In the genomic region with DNA sequence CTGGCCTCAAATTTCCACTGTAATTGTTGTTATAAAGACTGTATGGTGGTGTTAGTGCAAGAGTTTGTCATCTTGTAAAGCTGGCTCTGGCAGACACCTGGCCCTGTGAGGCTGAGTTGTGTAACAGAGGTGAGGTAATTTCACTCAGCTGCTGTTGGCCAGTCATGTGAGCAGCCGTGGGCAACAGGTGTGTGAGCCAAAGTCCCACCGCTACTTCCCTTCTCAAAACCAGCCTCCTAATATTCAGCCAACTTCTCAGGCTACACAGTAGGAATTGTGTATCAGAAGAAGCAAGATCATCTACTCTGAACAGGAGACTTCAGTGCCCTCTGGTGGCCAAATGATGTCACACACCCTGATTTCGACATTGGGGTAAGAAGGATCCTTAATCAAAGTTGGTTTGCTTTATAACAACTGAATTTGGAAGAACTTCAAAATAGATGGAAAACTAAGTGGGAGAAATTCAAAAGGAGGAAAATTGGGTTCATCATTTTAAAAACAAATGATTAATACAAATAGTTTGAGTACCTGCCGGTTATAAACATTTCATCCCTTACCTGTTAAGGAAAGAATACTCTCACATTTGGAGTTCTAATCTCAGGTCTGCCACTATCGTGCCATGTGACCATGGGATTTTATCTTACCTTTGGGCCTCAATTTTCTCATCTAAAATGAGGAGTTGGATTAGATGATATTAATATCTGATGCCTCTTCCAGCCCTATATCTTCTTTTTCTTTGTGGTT, we compare ENCODE assay signal across 1 cellular context.
TF ChIP-seq lines count a peak whose summit lies in the region.

No MANE protein-coding gene starts in this region.

TF ChIP-seq in K562, 482 proteins besides CTCF, POLR2A, EP300 and RAD21 (continued from another document):
- TF ChIP-seq, protein P1, sequence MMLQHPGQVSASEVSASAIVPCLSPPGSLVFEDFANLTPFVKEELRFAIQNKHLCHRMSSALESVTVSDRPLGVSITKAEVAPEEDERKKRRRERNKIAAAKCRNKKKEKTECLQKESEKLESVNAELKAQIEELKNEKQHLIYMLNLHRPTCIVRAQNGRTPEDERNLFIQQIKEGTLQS (IDR thresholded peaks at IDR 0.05): peak; percentile 52; the same call in 1 of the 2 replicates
- TF ChIP-seq, protein P1 (CRISPR knock-in tag; conservative IDR thresholded peaks at IDR 0.05): no peak
- TF ChIP-seq JUN (IDR thresholded peaks at IDR 0.05; ENCODE audit: borderline replicate concordance, low read depth, low read length): peak; percentile 45; the same call in 1 of the 2 replicates
- TF ChIP-seq JUN (CRISPR knock-in tag; IDR thresholded peaks at IDR 0.05; ENCODE audit: borderline replicate concordance): no peak
- TF ChIP-seq TBL1XR1 (IDR thresholded peaks at IDR 0.05; ENCODE audit: low read length in 2 of 2): peak in 1 of 2 experiments; percentile 40; a peak in 1 of 4 replicates
- TF ChIP-seq CEBPB (tag; IDR thresholded peaks at IDR 0.05): peak; percentile 94
- peak; percentile 30; the same call in 1 of the 2 replicates for TF ChIP-seq LCOR (CRISPR knock-in tag; IDR thresholded peaks at IDR 0.05)
- TF ChIP-seq BHLHE40 (IDR thresholded peaks at IDR 0.05; ENCODE audit: low read length): 0 out of 2 replicates have a peak, but pooled peaks have one; percentile 25
- TF ChIP-seq SP1 (CRISPR knock-in tag; IDR thresholded peaks at IDR 0.05): 0 out of 2 replicates have a peak, but pooled peaks have one; percentile 11
- TF ChIP-seq EWSR1 (IDR thresholded peaks at IDR 0.05; ENCODE audit: borderline replicate concordance, low read depth, partially characterized antibody): no peak
- TF ChIP-seq, protein P2, sequence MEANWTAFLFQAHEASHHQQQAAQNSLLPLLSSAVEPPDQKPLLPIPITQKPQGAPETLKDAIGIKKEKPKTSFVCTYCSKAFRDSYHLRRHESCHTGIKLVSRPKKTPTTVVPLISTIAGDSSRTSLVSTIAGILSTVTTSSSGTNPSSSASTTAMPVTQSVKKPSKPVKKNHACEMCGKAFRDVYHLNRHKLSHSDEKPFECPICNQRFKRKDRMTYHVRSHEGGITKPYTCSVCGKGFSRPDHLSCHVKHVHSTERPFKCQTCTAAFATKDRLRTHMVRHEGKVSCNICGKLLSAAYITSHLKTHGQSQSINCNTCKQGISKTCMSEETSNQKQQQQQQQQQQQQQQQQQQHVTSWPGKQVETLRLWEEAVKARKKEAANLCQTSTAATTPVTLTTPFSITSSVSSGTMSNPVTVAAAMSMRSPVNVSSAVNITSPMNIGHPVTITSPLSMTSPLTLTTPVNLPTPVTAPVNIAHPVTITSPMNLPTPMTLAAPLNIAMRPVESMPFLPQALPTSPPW (CRISPR knock-in tag; IDR thresholded peaks at IDR 0.05): no peak
- peak; percentile 50; the same call in 1 of the 2 replicates for TF ChIP-seq RAD51 (IDR thresholded peaks at IDR 0.05; ENCODE audit: borderline replicate concordance, low read depth)
- TF ChIP-seq, protein P3, sequence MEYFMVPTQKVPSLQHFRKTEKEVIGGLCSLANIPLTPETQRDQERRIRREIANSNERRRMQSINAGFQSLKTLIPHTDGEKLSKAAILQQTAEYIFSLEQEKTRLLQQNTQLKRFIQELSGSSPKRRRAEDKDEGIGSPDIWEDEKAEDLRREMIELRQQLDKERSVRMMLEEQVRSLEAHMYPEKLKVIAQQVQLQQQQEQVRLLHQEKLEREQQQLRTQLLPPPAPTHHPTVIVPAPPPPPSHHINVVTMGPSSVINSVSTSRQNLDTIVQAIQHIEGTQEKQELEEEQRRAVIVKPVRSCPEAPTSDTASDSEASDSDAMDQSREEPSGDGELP (CRISPR knock-in tag; IDR thresholded peaks at IDR 0.05; ENCODE audit: borderline replicate concordance): 0 out of 2 replicates have a peak, but pooled peaks have one; percentile 29
- TF ChIP-seq ATF1 (CRISPR knock-in tag; IDR thresholded peaks at IDR 0.05): no peak
- peak; percentile 25; the same call in 1 of the 2 replicates for TF ChIP-seq ATF1 (tag; IDR thresholded peaks at IDR 0.05)
- TF ChIP-seq MAFF (IDR thresholded peaks at IDR 0.05; ENCODE audit: low read length): 0 out of 2 replicates have a peak, but pooled peaks have one; percentile 5
- 0 out of 2 replicates have a peak, but pooled peaks have one; percentile 35 for TF ChIP-seq MXI1 (IDR thresholded peaks at IDR 0.05; ENCODE audit: low read depth, low read length)
- 0 out of 2 replicates have a peak, but pooled peaks have one; percentile 33 for TF ChIP-seq CTBP1 (IDR thresholded peaks at IDR 0.05; ENCODE audit: borderline replicate concordance)
- TF ChIP-seq, protein P4, sequence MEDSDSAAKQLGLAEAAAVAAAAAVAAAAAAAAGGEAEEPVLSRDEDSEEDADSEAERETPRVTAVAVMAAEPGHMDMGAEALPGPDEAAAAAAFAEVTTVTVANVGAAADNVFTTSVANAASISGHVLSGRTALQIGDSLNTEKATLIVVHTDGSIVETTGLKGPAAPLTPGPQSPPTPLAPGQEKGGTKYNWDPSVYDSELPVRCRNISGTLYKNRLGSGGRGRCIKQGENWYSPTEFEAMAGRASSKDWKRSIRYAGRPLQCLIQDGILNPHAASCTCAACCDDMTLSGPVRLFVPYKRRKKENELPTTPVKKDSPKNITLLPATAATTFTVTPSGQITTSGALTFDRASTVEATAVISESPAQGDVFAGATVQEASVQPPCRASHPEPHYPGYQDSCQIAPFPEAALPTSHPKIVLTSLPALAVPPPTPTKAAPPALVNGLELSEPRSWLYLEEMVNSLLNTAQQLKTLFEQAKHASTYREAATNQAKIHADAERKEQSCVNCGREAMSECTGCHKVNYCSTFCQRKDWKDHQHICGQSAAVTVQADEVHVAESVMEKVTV (CRISPR knock-in tag; IDR thresholded peaks at IDR 0.05): peak; percentile 77
- 0 out of 2 replicates have a peak, but pooled peaks have one; percentile 33 for TF ChIP-seq KLF16 (IDR thresholded peaks at IDR 0.05)
- TF ChIP-seq, protein P5, sequence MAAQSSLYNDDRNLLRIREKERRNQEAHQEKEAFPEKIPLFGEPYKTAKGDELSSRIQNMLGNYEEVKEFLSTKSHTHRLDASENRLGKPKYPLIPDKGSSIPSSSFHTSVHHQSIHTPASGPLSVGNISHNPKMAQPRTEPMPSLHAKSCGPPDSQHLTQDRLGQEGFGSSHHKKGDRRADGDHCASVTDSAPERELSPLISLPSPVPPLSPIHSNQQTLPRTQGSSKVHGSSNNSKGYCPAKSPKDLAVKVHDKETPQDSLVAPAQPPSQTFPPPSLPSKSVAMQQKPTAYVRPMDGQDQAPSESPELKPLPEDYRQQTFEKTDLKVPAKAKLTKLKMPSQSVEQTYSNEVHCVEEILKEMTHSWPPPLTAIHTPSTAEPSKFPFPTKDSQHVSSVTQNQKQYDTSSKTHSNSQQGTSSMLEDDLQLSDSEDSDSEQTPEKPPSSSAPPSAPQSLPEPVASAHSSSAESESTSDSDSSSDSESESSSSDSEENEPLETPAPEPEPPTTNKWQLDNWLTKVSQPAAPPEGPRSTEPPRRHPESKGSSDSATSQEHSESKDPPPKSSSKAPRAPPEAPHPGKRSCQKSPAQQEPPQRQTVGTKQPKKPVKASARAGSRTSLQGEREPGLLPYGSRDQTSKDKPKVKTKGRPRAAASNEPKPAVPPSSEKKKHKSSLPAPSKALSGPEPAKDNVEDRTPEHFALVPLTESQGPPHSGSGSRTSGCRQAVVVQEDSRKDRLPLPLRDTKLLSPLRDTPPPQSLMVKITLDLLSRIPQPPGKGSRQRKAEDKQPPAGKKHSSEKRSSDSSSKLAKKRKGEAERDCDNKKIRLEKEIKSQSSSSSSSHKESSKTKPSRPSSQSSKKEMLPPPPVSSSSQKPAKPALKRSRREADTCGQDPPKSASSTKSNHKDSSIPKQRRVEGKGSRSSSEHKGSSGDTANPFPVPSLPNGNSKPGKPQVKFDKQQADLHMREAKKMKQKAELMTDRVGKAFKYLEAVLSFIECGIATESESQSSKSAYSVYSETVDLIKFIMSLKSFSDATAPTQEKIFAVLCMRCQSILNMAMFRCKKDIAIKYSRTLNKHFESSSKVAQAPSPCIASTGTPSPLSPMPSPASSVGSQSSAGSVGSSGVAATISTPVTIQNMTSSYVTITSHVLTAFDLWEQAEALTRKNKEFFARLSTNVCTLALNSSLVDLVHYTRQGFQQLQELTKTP (IDR thresholded peaks at IDR 0.05; ENCODE audit: low read depth in 1 of 2, partially characterized antibody in 2 of 2): no peak
- TF ChIP-seq, protein P6, sequence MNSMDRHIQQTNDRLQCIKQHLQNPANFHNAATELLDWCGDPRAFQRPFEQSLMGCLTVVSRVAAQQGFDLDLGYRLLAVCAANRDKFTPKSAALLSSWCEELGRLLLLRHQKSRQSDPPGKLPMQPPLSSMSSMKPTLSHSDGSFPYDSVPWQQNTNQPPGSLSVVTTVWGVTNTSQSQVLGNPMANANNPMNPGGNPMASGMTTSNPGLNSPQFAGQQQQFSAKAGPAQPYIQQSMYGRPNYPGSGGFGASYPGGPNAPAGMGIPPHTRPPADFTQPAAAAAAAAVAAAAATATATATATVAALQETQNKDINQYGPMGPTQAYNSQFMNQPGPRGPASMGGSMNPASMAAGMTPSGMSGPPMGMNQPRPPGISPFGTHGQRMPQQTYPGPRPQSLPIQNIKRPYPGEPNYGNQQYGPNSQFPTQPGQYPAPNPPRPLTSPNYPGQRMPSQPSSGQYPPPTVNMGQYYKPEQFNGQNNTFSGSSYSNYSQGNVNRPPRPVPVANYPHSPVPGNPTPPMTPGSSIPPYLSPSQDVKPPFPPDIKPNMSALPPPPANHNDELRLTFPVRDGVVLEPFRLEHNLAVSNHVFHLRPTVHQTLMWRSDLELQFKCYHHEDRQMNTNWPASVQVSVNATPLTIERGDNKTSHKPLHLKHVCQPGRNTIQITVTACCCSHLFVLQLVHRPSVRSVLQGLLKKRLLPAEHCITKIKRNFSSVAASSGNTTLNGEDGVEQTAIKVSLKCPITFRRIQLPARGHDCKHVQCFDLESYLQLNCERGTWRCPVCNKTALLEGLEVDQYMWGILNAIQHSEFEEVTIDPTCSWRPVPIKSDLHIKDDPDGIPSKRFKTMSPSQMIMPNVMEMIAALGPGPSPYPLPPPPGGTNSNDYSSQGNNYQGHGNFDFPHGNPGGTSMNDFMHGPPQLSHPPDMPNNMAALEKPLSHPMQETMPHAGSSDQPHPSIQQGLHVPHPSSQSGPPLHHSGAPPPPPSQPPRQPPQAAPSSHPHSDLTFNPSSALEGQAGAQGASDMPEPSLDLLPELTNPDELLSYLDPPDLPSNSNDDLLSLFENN (IDR thresholded peaks at IDR 0.05; ENCODE audit: low read depth in 2 of 2, low read length in 2 of 2): 0 out of 4 replicates have a peak, but pooled peaks of 1 of the 2 experiments have one; percentile 40
- TF ChIP-seq THRAP3 (IDR thresholded peaks at IDR 0.05; ENCODE audit: borderline replicate concordance): peak; percentile 66; the same call in 1 of the 2 replicates
- peak; percentile 43; the same call in 1 of the 2 replicates for TF ChIP-seq JUND (IDR thresholded peaks at IDR 0.05; ENCODE audit: borderline replicate concordance, low read depth, low read length)
- peak; percentile 26; the same call in 1 of the 3 replicates for TF ChIP-seq JUND (tag; IDR thresholded peaks at IDR 0.05; ENCODE audit: borderline replicate concordance, low read depth, low read length)
- TF ChIP-seq CEBPG (CRISPR knock-in tag; IDR thresholded peaks at IDR 0.05): 0 out of 2 replicates have a peak, but pooled peaks have one; percentile 26
- peak; percentile 75 to 92 for TF ChIP-seq CEBPG (tag; conservative IDR thresholded peaks at IDR 0.05 in 1 of 2, IDR thresholded peaks at IDR 0.05 in 1 of 2)
- no peak for TF ChIP-seq KDM2B (CRISPR knock-in tag; IDR thresholded peaks at IDR 0.05)
- no peak for TF ChIP-seq ZNF282 (CRISPR knock-in tag; IDR thresholded peaks at IDR 0.05)
- TF ChIP-seq, protein P7, sequence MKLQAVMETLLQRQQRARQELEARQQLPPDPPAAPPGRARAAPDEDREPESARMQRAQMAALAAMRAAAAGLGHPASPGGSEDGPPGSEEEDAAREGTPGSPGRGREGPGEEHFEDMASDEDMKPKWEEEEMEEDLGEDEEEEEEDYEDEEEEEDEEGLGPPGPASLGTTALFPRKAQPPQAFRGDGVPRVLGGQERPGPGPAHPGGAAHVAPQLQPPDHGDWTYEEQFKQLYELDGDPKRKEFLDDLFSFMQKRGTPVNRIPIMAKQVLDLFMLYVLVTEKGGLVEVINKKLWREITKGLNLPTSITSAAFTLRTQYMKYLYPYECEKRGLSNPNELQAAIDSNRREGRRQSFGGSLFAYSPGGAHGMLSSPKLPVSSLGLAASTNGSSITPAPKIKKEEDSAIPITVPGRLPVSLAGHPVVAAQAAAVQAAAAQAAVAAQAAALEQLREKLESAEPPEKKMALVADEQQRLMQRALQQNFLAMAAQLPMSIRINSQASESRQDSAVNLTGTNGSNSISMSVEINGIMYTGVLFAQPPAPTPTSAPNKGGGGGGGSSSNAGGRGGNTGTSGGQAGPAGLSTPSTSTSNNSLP (IDR thresholded peaks at IDR 0.05; ENCODE audit: borderline replicate concordance, low read depth, low read length): peak; percentile 88
- no peak for TF ChIP-seq MYBL2 (IDR thresholded peaks at IDR 0.05; ENCODE audit: low read depth)
- no peak for TF ChIP-seq MYBL2 (CRISPR knock-in tag; IDR thresholded peaks at IDR 0.05; ENCODE audit: borderline replicate concordance)
- TF ChIP-seq RCOR1 (IDR thresholded peaks at IDR 0.05; ENCODE audit: borderline replicate concordance in 1 of 2, low read depth in 2 of 2, low read length in 2 of 2): peak in 1 of 2 experiments; percentile 58; a peak in 1 of 4 replicates
- peak; percentile 37 to 67; a peak in 2 of 4 replicates for TF ChIP-seq MAZ (CRISPR knock-in tag; conservative IDR thresholded peaks at IDR 0.05 in 1 of 2, IDR thresholded peaks at IDR 0.05 in 1 of 2)
- TF ChIP-seq ATF7 (IDR thresholded peaks at IDR 0.05): peak; percentile 57; the same call in 1 of the 2 replicates
- no peak for TF ChIP-seq ZNF212 (CRISPR knock-in tag; IDR thresholded peaks at IDR 0.05)
- TF ChIP-seq EP400 (IDR thresholded peaks at IDR 0.05): peak; percentile 14; the same call in 1 of the 2 replicates
- TF ChIP-seq GTF2F1 (IDR thresholded peaks at IDR 0.05; ENCODE audit: low read depth, low read length): peak; percentile 25; the same call in 1 of the 2 replicates
TF ChIP-seq in K562: peak in this region for 32.
